Comparison of ENCODE assay signal across 18 cellular contexts in genomic region chr19:3512562-3512961, GRCh38. TPM values are rescaled to one million over a fixed set of nuclear protein-coding genes. Genes with fewer than 3 reads are reported as not detected.
DNase-seq lines count a peak whose midpoint lies in the region; ATAC-seq and TF ChIP-seq lines count a peak whose summit lies in the region.
"Had no signal": no experiment of that assay in that cellular context is flagged by ENCODE, and none has a peak within 500 bp of the region (broad histone marks: within the 10 kb centered on the region; RNA-seq: fewer than 3 reads in every experiment).

No MANE protein-coding gene starts in this region.

- H4K20me1 ChIP-seq in neural progenitor cell (ENCODE audit: low read depth) = peaks cover 100% of the 10 kb centered on the region

- no peaks in the 10 kb centered on the region for H3F3A ChIP-seq in neural progenitor cell (ENCODE audit: low read depth)

- H3K4me1 ChIP-seq in neural progenitor cell = peaks cover 2% of the 10 kb centered on the region

- H3K4me3 ChIP-seq in neural progenitor cell = no peak overlapping the region
- H3K4me3 ChIP-seq: GM12878, K562 had no signal

- no peak for TF ChIP-seq CTCF in neural progenitor cell (IDR thresholded peaks at IDR 0.05)

- H3K27ac ChIP-seq in neural progenitor cell = no peak overlapping the region

- no peaks in the 10 kb centered on the region for H3K9me3 ChIP-seq in neural progenitor cell (ENCODE audit: low read depth)

- H3K27me3 ChIP-seq in neural progenitor cell = no peaks in the 10 kb centered on the region

- H3K27ac Mint-ChIP-seq in effector memory CD8-positive, alpha-beta T cell = peak overlapping the region; percentile 12 to 62
- H3K27ac Mint-ChIP-seq in neural progenitor cell = no peak overlapping the region

- no peaks in the 10 kb centered on the region for H3K27me3 Mint-ChIP-seq in effector memory CD8-positive, alpha-beta T cell
- peaks cover 2% of the 10 kb centered on the region for H3K27me3 Mint-ChIP-seq in neural progenitor cell (ENCODE audit: insufficient read depth, low read depth)

- H3K36me3 Mint-ChIP-seq in effector memory CD8-positive, alpha-beta T cell (ENCODE audit: insufficient read depth) = peaks cover 41% of the 10 kb centered on the region
- H3K36me3 Mint-ChIP-seq in neural progenitor cell = peaks cover 10% of the 10 kb centered on the region

- peak; percentile 15 for ATAC-seq in left ventricle myocardium superior
- no peak for ATAC-seq in Right ventricle myocardium superior (ENCODE audit: poor library complexity)
- no peak for ATAC-seq in effector memory CD8-positive, alpha-beta T cell (replicated peaks)
- ATAC-seq in HG03565 (IDR thresholded peaks at IDR 0.05; ENCODE audit: unreplicated experiment) = no peak
- ATAC-seq: GM12878 had no signal

- no peak overlapping the region for H3K4me3 Mint-ChIP-seq in effector memory CD8-positive, alpha-beta T cell
- no peak overlapping the region for H3K4me3 Mint-ChIP-seq in neural progenitor cell

- H3K4me1 Mint-ChIP-seq in effector memory CD8-positive, alpha-beta T cell (ENCODE audit: low read depth in 2 of 2) = peaks cover 45 to 58% of the 10 kb centered on the region in 2 donors
- H3K4me1 Mint-ChIP-seq in neural progenitor cell = peaks cover 24% of the 10 kb centered on the region

- no peaks in the 10 kb centered on the region for H3K36me3 ChIP-seq in neural progenitor cell

- H3K4me2 ChIP-seq in neural progenitor cell = no peak overlapping the region

- no peaks in the 10 kb centered on the region for H3K9me3 Mint-ChIP-seq in effector memory CD8-positive, alpha-beta T cell
- H3K9me3 Mint-ChIP-seq in neural progenitor cell = no peaks in the 10 kb centered on the region

- DNase-seq in left ventricle myocardium superior (no peak), Right ventricle myocardium superior (no peak), neural progenitor cell (ENCODE audit: low spot score) (no peak), HCEC 1CT (no peak), iPS-NIHi11 (ENCODE audit: low spot score) (no peak)
- DNase-seq in effector memory CD8-positive, alpha-beta T cell = no peak
- DNase-seq: C1 segment of cervical spinal cord, DND-41, GDM1, MV-4-11, NCI-H1417, NCI-H187 treated with DMSO at 0.1 percent for 48 hours, NCI-H2171 treated with DMSO at 0.1 percent for 48 hours, NCI-H446 treated with DMSO at 0.1 percent for 48 hours, NCI-H748 treated with DMSO at 0.1 percent for 48 hours had no signal

- intact Hi-C loops in left ventricle myocardium superior (cut with micrococcal nuclease) (no loop called here), Right ventricle myocardium superior (cut with DNase I) (no loop called here)

- H2AFZ ChIP-seq in neural progenitor cell (replicated peaks) = no peak overlapping the region

- H3K79me2 ChIP-seq in neural progenitor cell (ENCODE audit: low read depth) = peaks cover 100% of the 10 kb centered on the region

- peak overlapping the region; percentile 10 for H3K9ac ChIP-seq in neural progenitor cell

RNA-seq across cellular contexts. Expression of gene FZR1, which starts 6.5 kb away (rescaled TPM):
- total RNA-seq in left ventricle myocardium superior = 19.2 TPM
- total RNA-seq in Right ventricle myocardium superior = 19.0 TPM
- total RNA-seq in neural progenitor cell (ENCODE audit: low replicate concordance) = 16.4 and 56.1 TPM in 2 replicates

RNA-seq across cellular contexts. Expression of gene DOHH, which starts 12.1 kb away (rescaled TPM):
- 11.0 TPM for total RNA-seq in left ventricle myocardium superior
- total RNA-seq in Right ventricle myocardium superior = 10.5 TPM
- total RNA-seq in neural progenitor cell (ENCODE audit: low replicate concordance) = 0.69 and 12.1 TPM in 2 replicates

RNA-seq across cellular contexts. Expression of gene TEKTIP1, which starts 26.4 kb away (rescaled TPM):
- total RNA-seq in left ventricle myocardium superior = 0.40 TPM
- total RNA-seq in Right ventricle myocardium superior = 0.46 TPM
- not detected in 2 replicates for total RNA-seq in neural progenitor cell (ENCODE audit: low replicate concordance)

RNA-seq across cellular contexts. Expression of gene SMIM44, which starts 29.3 kb away (rescaled TPM):
- total RNA-seq in left ventricle myocardium superior (not detected), Right ventricle myocardium superior (not detected), neural progenitor cell (ENCODE audit: low replicate concordance) (not detected in 2 replicates)
- total RNA-seq: GM12878, K562 had no signal

RNA-seq across cellular contexts. Expression of gene SMIM24, which starts 32.2 kb away (rescaled TPM):
- total RNA-seq in left ventricle myocardium superior = not detected
- total RNA-seq in Right ventricle myocardium superior = not detected
- 0.81 and 1.7 TPM in 2 replicates for total RNA-seq in neural progenitor cell (ENCODE audit: low replicate concordance)
